Comparison of ENCODE assay signal across 12 cellular contexts in the genomic region with DNA sequence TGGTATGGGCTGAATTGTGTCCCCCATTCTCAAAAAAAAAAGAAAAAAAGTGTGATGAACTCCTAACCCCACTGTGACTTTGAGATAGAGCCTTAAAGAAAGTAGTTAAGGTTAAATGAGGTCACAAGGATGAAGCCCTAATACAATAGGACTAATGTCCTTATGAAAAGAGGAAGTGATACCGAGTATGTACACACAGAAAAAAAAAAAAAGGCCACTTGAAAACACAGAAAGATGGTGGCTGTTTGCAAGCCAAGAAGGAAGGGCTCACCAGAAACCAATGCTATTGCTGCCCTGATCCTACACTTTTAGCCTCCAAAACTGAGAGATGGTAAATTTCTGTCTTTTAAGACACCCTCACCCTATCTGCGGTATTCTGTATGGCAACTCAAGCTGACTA.
DNase-seq lines count a peak whose midpoint lies in the region; ATAC-seq lines count a peak whose summit lies in the region.
"Had no signal": no experiment of that assay in that cellular context is flagged by ENCODE, and none has a peak within 500 bp of the region (broad histone marks: within the 10 kb centered on the region; RNA-seq: fewer than 3 reads in every experiment).

No MANE protein-coding gene starts in this region.

- DNase-seq in OCI-M1 (lab: John Stamatoyannopoulos, UW) (peak; percentile 78), occipital lobe (lab: John Stamatoyannopoulos, UW) (no peak), HuH-7.5 (ENCODE audit: low spot score) (no peak), SJCRH30 (no peak), NCI-H1436 treated with DMSO at 0.1 percent for 48 hours (lab: John Stamatoyannopoulos, UW) (no peak)
- DNase-seq: activated T-cell treated with anti-CD3 and anti-CD28 coated beads, Interleukin-2, amount 50 U/mL, for 72 hours; NCI-H1694 treated with DMSO at 0.1 percent for 48 hours had no signal

- ATAC-seq in GM18519 (IDR thresholded peaks at IDR 0.05; ENCODE audit: low FRiP score, unreplicated experiment) (peak; percentile 92), GM21526 (IDR thresholded peaks at IDR 0.05; ENCODE audit: low FRiP score, unreplicated experiment) (peak; percentile 93), HG03135 (IDR thresholded peaks at IDR 0.05; ENCODE audit: unreplicated experiment) (peak; percentile 96)
- ATAC-seq: activated T-cell treated with anti-CD3 and anti-CD28 coated beads, Interleukin-2, amount 50 U/mL, for 72 hours; stimulated activated memory B cell treated with anti-CD40 and anti-IgM and Interleukin-4, amounts not matched to agents 10 μg/mL and 1 μg/mL and 100 μg/mL, for 72 hours had no signal

- no peaks in the 10 kb centered on the region for H3K9me3 ChIP-seq in SJCRH30 (replicated peaks)

- no peaks in the 10 kb centered on the region; the same call in none of the 2 replicates for H3K4me1 ChIP-seq in SJCRH30

- H3K27me3 ChIP-seq in SJCRH30: no peaks in the 10 kb centered on the region

- no peak overlapping the region for H3K27ac ChIP-seq in SJCRH30
- H3K27ac ChIP-seq: skin epidermis had no signal

- no peak overlapping the region for H3K4me3 ChIP-seq in SJCRH30
- H3K4me3 ChIP-seq: skin epidermis had no signal

- H3K36me3 ChIP-seq in SJCRH30: no peaks in the 10 kb centered on the region
